Comparison of ENCODE assay signal across 8 cellular contexts in genomic region chr18:21703241-21703820, GRCh38. TPM values are rescaled to one million over a fixed set of nuclear protein-coding genes. Genes with fewer than 3 reads are reported as not detected.
DNase-seq lines count a peak whose midpoint lies in the region; ATAC-seq, FAIRE-seq and TF ChIP-seq lines count a peak whose summit lies in the region.

No MANE protein-coding gene starts in this region.

- TF ChIP-seq CTCF in WI38 (IDR thresholded peaks at IDR 0.05; ENCODE audit: low read depth, low read length), result no peak
- TF ChIP-seq CTCF in osteocyte (IDR thresholded peaks at IDR 0.05), result no peak

- no peaks in the 10 kb centered on the region for H3K36me3 Mint-ChIP-seq in osteocyte (ENCODE audit: unreplicated experiment)

- no peaks in the 10 kb centered on the region for H3K27me3 Mint-ChIP-seq in osteocyte (ENCODE audit: unreplicated experiment)

- no peaks in the 10 kb centered on the region for H3K9me3 ChIP-seq in esophagus (ENCODE audit: control insufficient read depth in 2 of 2, insufficient read depth in 1 of 2, low read depth in 1 of 2, low read length in 1 of 2)

- 0 out of 2 replicates have a peak, but pooled peaks have one; percentile 25 for TF ChIP-seq POLR2A in GM12891 (IDR thresholded peaks at IDR 0.05; ENCODE audit: low read depth, low read length)

- DNase-seq in GM12891 (ENCODE audit: insufficient read length, low spot score) (no peak), HuH-7.5 (ENCODE audit: low spot score) (peak; percentile 49), osteocyte (ENCODE audit: extremely low spot score, unreplicated experiment) (no peak), NCI-H1694 treated with DMSO at 0.1 percent for 48 hours (lab: John Stamatoyannopoulos, UW) (no peak)

- ATAC-seq in HG03025 (IDR thresholded peaks at IDR 0.05; ENCODE audit: low FRiP score, unreplicated experiment) (no peak), HG03095 (IDR thresholded peaks at IDR 0.05; ENCODE audit: unreplicated experiment) (no peak)

- peaks cover 0 to 2% of the 10 kb centered on the region in 2 donors for H3K36me3 ChIP-seq in esophagus (ENCODE audit: control insufficient read depth in 2 of 2, insufficient read depth in 2 of 2, low read length in 1 of 2)

- H3K27ac Mint-ChIP-seq in osteocyte (ENCODE audit: unreplicated experiment), result peak overlapping the region; percentile 86

- H3K4me3 ChIP-seq in WI38 (ENCODE audit: low read depth, low read length), result peak overlapping the region; percentile 80
- peak overlapping the region; percentile 75 to 91 for H3K4me3 ChIP-seq in esophagus (ENCODE audit: low read depth in 1 of 2, low read length in 2 of 2)

- H3K4me1 ChIP-seq in esophagus (ENCODE audit: control insufficient read depth in 2 of 2, insufficient read depth in 2 of 2, low read length in 1 of 2), result no peaks in the 10 kb centered on the region

- H3K27ac ChIP-seq in esophagus (ENCODE audit: low read depth in 2 of 2, low read length in 1 of 2), result peak overlapping the region; percentile 98 to 99

- H3K4me1 Mint-ChIP-seq in osteocyte (ENCODE audit: unreplicated experiment), result peaks cover 20% of the 10 kb centered on the region

- WGBS in esophagus, 2 donors, result 4 to 5% methylated on average over 17 of the region's 17 CpGs

- peak overlapping the region; percentile 87 for H3K4me3 Mint-ChIP-seq in osteocyte (ENCODE audit: unreplicated experiment)

- no peaks in the 10 kb centered on the region for H3K9me3 Mint-ChIP-seq in osteocyte (ENCODE audit: unreplicated experiment)

- no peaks in the 10 kb centered on the region for H3K27me3 ChIP-seq in esophagus (ENCODE audit: control insufficient read depth in 1 of 2, insufficient read depth in 2 of 2, low read length in 2 of 2)

- FAIRE-seq in GM12891 (lab: Jason Lieb, UNC), result peak; percentile 33

TF ChIP-seq in GM12891, 5 proteins besides CTCF, POLR2A, EP300 and RAD21:
- 0 out of 2 replicates have a peak, but pooled peaks have one; percentile 3 for TF ChIP-seq POU2F2 (IDR thresholded peaks at IDR 0.05; ENCODE audit: low read depth, low read length)
- no peak for TF ChIP-seq PAX5 (IDR thresholded peaks at IDR 0.05; ENCODE audit: insufficient read depth, low read length, severe bottlenecking)

RNA-seq across cellular contexts. Expression of gene ABHD3, which starts 1.2 kb away (rescaled TPM):
- 10.3 TPM for polyA plus RNA-seq in GM12891 (2012; ENCODE audit: low read depth, missing spikeins)
- polyA plus RNA-seq in esophagus, result 10 to 100 TPM; 13.4 to 53.9 TPM
- total RNA-seq in osteocyte, result 8.8 and 10.0 TPM in 2 replicates

RNA-seq across cellular contexts. Expression of gene MIB1, which starts 37.3 kb away (rescaled TPM):
- polyA plus RNA-seq in GM12891 (2012; ENCODE audit: low read depth, missing spikeins), result 5.7 TPM
- polyA plus RNA-seq in esophagus, result 1 to 10 TPM; 3.7 to 4.0 TPM
- total RNA-seq in osteocyte, result 63.8 and 66.4 TPM in 2 replicates
